8 cellular contexts compared by ENCODE assay signal in the genomic region with DNA sequence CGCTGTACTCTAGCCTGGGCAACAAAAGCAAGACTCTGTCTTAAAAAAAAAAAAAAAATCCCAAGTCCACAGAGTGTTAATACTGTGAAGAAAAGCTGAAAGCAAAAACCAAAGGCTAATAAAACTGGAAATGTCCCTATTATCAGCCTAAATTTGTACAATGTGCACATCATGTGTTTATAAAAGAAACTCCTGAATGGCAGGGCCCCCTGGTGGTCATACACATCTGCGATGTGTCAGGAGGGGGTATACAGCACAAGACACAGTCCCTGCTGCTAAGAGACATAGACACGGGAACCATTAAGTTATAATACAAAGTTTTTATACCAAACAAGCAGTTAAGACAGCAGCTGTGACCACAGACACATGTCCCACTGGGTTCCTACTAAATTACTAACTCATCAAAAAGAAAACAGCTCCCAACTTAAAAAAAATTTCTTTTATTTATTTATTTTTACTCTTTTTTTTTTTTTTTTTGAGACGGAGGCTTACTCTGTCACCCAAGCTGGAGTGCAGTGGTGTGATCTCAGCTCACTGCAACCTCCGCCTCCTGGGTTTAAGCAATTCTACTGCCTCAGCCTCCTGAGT. TPM values are rescaled to one million over a fixed set of nuclear protein-coding genes. Genes with fewer than 3 reads are reported as not detected.
DNase-seq lines count a peak whose midpoint lies in the region; ATAC-seq and TF ChIP-seq lines count a peak whose summit lies in the region.

No MANE protein-coding gene starts in this region.

- no peaks in the 10 kb centered on the region for H3K9me3 Mint-ChIP-seq in nephron progenitor cell

- peaks cover 7 to 65% (median 43%) of the 10 kb centered on the region in 4 donors for H3K36me3 ChIP-seq in esophagus muscularis mucosa
- peaks cover 10 to 85% (median 62%) of the 10 kb centered on the region in 4 donors for H3K36me3 ChIP-seq in stomach

- WGBS in esophagus muscularis mucosa: 37% methylated on average over 5 of the region's 5 CpGs
- 39 to 47% (median 42%) methylated on average over 5 of the region's 5 CpGs for WGBS in stomach, 5 donors

- H3K27ac Mint-ChIP-seq in nephron progenitor cell: no peak overlapping the region

- peak; percentile 45 to 91 for DNase-seq in HL-60 (ENCODE audit: low read depth in 1 of 2, low spot score in 1 of 2)
- DNase-seq in OCI-M2 (lab: John Stamatoyannopoulos, UW; ENCODE audit: unreplicated experiment): peak; percentile 16
- DNase-seq in activated T-cell treated with anti-CD3 and anti-CD28 coated beads for 4 hours: peak; percentile 76
- DNase-seq in esophagus muscularis mucosa (ENCODE audit: extremely low spot score): no peak
- DNase-seq in nephron progenitor cell: peak; percentile 68
- peak; percentile 84 for DNase-seq in stomach

- H3K27me3 ChIP-seq in HL-60 (ENCODE audit: insufficient read depth, poor library complexity, severe bottlenecking): no peaks in the 10 kb centered on the region
- H3K27me3 ChIP-seq in esophagus muscularis mucosa: no peaks in the 10 kb centered on the region
- H3K27me3 ChIP-seq in stomach: no peaks in the 10 kb centered on the region

- H3K9me3 ChIP-seq in esophagus muscularis mucosa (no peaks in the 10 kb centered on the region), stomach (no peaks in the 10 kb centered on the region)

- no peak overlapping the region for H3K4me3 Mint-ChIP-seq in nephron progenitor cell

- H3K4me1 Mint-ChIP-seq in nephron progenitor cell: peaks cover 14% of the 10 kb centered on the region

- intact Hi-C loops in esophagus muscularis mucosa (cut with DNase I): loop anchor here (5.0 kb wide), 3 partner anchors 159 to 319 kb away; partner anchors contain the start of genes AP3S2, ARPIN and MESP1
- intact Hi-C loops in stomach (cut with DNase I; ENCODE audit: low total_unique reads): loop anchor here (10.0 kb wide), 1 partner anchor 167 kb away; no protein-coding TSS in a partner anchor

- peaks cover 11% of the 10 kb centered on the region for H3K36me3 Mint-ChIP-seq in nephron progenitor cell (ENCODE audit: low read depth)

- H3K4me1 ChIP-seq in esophagus muscularis mucosa: peaks cover 5 to 32% (median 28%) of the 10 kb centered on the region in 4 donors
- H3K4me1 ChIP-seq in stomach: peaks cover 11 to 39% (median 22%) of the 10 kb centered on the region in 4 donors

- no peak overlapping the region for H3K4me3 ChIP-seq in HL-60 (replicated peaks; ENCODE audit: insufficient read depth, low read length)
- no peak overlapping the region for H3K4me3 ChIP-seq in esophagus muscularis mucosa
- H3K4me3 ChIP-seq in stomach: no peak overlapping the region

- no peak for ATAC-seq in GM18505 (IDR thresholded peaks at IDR 0.05; ENCODE audit: unreplicated experiment)

- peak; percentile 83 for TF ChIP-seq CTCF in GM12873 (IDR thresholded peaks at IDR 0.05; ENCODE audit: insufficient read depth, low read depth, low read length, missing control alignments)
- TF ChIP-seq CTCF in HL-60 (IDR thresholded peaks at IDR 0.05; ENCODE audit: insufficient read depth, low read length): peak; percentile 76
- TF ChIP-seq CTCF in esophagus muscularis mucosa (IDR thresholded peaks at IDR 0.05): peak; percentile 74 to 82 (median 77)
- TF ChIP-seq CTCF in nephron progenitor cell (IDR thresholded peaks at IDR 0.05): peak; percentile 76
- peak in 5 of 7 experiments; percentile 67 to 86 (median 78) for TF ChIP-seq CTCF in stomach (IDR thresholded peaks at IDR 0.05)

- TF ChIP-seq POLR2A in esophagus muscularis mucosa (IDR thresholded peaks at IDR 0.05; ENCODE audit: low read depth) (no peak), stomach (IDR thresholded peaks at IDR 0.05) (no peak), GM18505 (IDR thresholded peaks at IDR 0.05; ENCODE audit: borderline replicate concordance, extremely low read depth, insufficient read depth, insufficient read length) (no peak)

- TF ChIP-seq EP300 in esophagus muscularis mucosa (IDR thresholded peaks at IDR 0.05) (no peak), stomach (IDR thresholded peaks at IDR 0.05) (no peak)

- H3K27me3 Mint-ChIP-seq in nephron progenitor cell (ENCODE audit: low read depth, poor library complexity): no peaks in the 10 kb centered on the region

- H3K27ac ChIP-seq in HL-60 (replicated peaks) (peak overlapping the region; percentile 34; the same call in 1 of the 2 replicates), esophagus muscularis mucosa (replicated peaks in 1 of 4) (peak overlapping the region; percentile 11 to 55 (median 41)), stomach (peak overlapping the region in 2 of 5 donors; percentile 39 to 44)

RNA-seq across cellular contexts. Expression of gene IDH2, which starts 31.0 kb away (rescaled TPM):
- total RNA-seq in esophagus muscularis mucosa: 100 to 1,000 TPM; 119 to 228 (median 171) TPM
- 100 to 1,000 TPM in 3 of 5 donors, 10 to 100 TPM in 2; 12.3 to 186 (median 125) TPM for total RNA-seq in stomach
- 100 to 1,000 TPM; 109 to 149 (median 109) TPM for polyA plus RNA-seq in stomach
